Comparison of ENCODE assay signal across 16 cellular contexts in genomic region chr1:92478393-92478792, GRCh38. TPM values are rescaled to one million over a fixed set of nuclear protein-coding genes. Genes with fewer than 3 reads are reported as not detected.
DNase-seq lines count a peak whose midpoint lies in the region; FAIRE-seq lines count a peak whose summit lies in the region.
"Had no signal": no experiment of that assay in that cellular context is flagged by ENCODE, and none has a peak within 500 bp of the region (broad histone marks: within the 10 kb centered on the region; RNA-seq: fewer than 3 reads in every experiment).

No MANE protein-coding gene starts in this region.

- H3K36me3 Mint-ChIP-seq in CD4-positive, alpha-beta memory T cell: peaks cover 9 to 64% of the 10 kb centered on the region in 2 donors
- H3K36me3 Mint-ChIP-seq in activated CD4-positive, alpha-beta memory T cell treated with anti-CD3 and anti-CD28 coated beads, Interleukin-2, amount 10 ng/mL, durations not matched to agents 7 days and 5 days (ENCODE audit: low read depth): peaks cover 96% of the 10 kb centered on the region
- H3K36me3 Mint-ChIP-seq in immature natural killer cell: peaks cover 23 to 58% (median 30%) of the 10 kb centered on the region in 3 donors

- no peak overlapping the region for H3K4me3 ChIP-seq in CD4-positive, alpha-beta memory T cell (ENCODE audit: low read length in 2 of 2)
- no peak overlapping the region for H3K4me3 ChIP-seq in small intestine (ENCODE audit: low read depth in 1 of 2, low read length in 2 of 2)
- H3K4me3 ChIP-seq: smooth muscle cell, suprapubic skin had no signal

- H3K27me3 ChIP-seq in CD4-positive, alpha-beta memory T cell (ENCODE audit: insufficient read depth, low read length): no peaks in the 10 kb centered on the region
- H3K27me3 ChIP-seq in small intestine (ENCODE audit: control insufficient read depth in 2 of 2, insufficient read depth in 2 of 2, low read length in 2 of 2): peaks cover 8 to 12% of the 10 kb centered on the region in 2 donors

- H3K9me3 ChIP-seq in CD4-positive, alpha-beta memory T cell (ENCODE audit: control insufficient read depth in 1 of 2, low read length in 2 of 2): no peaks in the 10 kb centered on the region
- no peaks in the 10 kb centered on the region for H3K9me3 ChIP-seq in small intestine (ENCODE audit: control insufficient read depth, low read depth)
- H3K9me3 ChIP-seq: suprapubic skin had no signal

- CTCF ChIA-PET in CD4-positive, alpha-beta memory T cell (lab: Charles Lee; ENCODE audit: partially characterized antibody): interaction anchor here (0.8 to 2.8 kb wide), 3 partner anchors 7 to 169 kb away, joined by 3 to 10 read pairs (median 3); no protein-coding TSS in a partner anchor
- CTCF ChIA-PET in activated CD4-positive, alpha-beta memory T cell treated with anti-CD3 and anti-CD28 coated beads, Interleukin-2, amount 10 ng/mL, durations not matched to agents 7 days and 5 days (lab: Charles Lee): interaction anchor here (0.6 to 2.0 kb wide), 6 partner anchors 11 to 168 kb away, joined by 3 to 8 read pairs (median 4); no protein-coding TSS in a partner anchor

- no peak overlapping the region for H3K27ac ChIP-seq in CD4-positive, alpha-beta memory T cell (ENCODE audit: low read depth, low read length)
- H3K27ac ChIP-seq in small intestine (ENCODE audit: low read depth in 1 of 2, low read length in 1 of 2): no peak overlapping the region
- H3K27ac ChIP-seq: parathyroid adenoma, suprapubic skin had no signal

- peak overlapping the region in 6 of 7 donors; percentile 70 to 89 (median 78) for H3K27ac Mint-ChIP-seq in CD4-positive, alpha-beta memory T cell
- H3K27ac Mint-ChIP-seq in activated CD4-positive, alpha-beta memory T cell treated with anti-CD3 and anti-CD28 coated beads, Interleukin-2, amount 10 ng/mL, durations not matched to agents 7 days and 5 days: peak overlapping the region; percentile 87
- H3K27ac Mint-ChIP-seq in immature natural killer cell: peak overlapping the region; percentile 76 to 92 (median 83)

- POLR2A ChIA-PET in CD4-positive, alpha-beta memory T cell (lab: Charles Lee; ENCODE audit: partially characterized antibody): interaction anchor here (6.2 kb wide), 1 partner anchor 6 kb away, joined by 91 read pairs; the partner anchor contains the start of gene GFI1
- POLR2A ChIA-PET in activated CD4-positive, alpha-beta memory T cell treated with anti-CD3 and anti-CD28 coated beads, Interleukin-2, amount 10 ng/mL, durations not matched to agents 7 days and 5 days (lab: Charles Lee): interaction anchor here (0.6 to 7.6 kb wide), 10 partner anchors 7 to 179 kb away, joined by 3 to 170 read pairs (median 5); partner anchors contain the start of genes GFI1, GLMN and RPAP2

- FAIRE-seq in GM19239 (lab: Jason Lieb, UNC) (peak; percentile 42), small intestine (lab: Jason Lieb, UNC) (no peak)
- FAIRE-seq: endothelial cell of umbilical vein, kidney had no signal

- intact Hi-C loops in CD4-positive, alpha-beta memory T cell (cut with micrococcal nuclease): no loop called here

- peak overlapping the region in 3 of 8 donors; percentile 13 to 84 (median 43) for H3K4me3 Mint-ChIP-seq in CD4-positive, alpha-beta memory T cell
- peak overlapping the region; percentile 70 for H3K4me3 Mint-ChIP-seq in activated CD4-positive, alpha-beta memory T cell treated with anti-CD3 and anti-CD28 coated beads, Interleukin-2, amount 10 ng/mL, durations not matched to agents 7 days and 5 days
- H3K4me3 Mint-ChIP-seq in immature natural killer cell: peak overlapping the region; percentile 63 to 76 (median 74)

- H3K36me3 ChIP-seq in CD4-positive, alpha-beta memory T cell (ENCODE audit: insufficient read depth, low read length): no peaks in the 10 kb centered on the region
- H3K36me3 ChIP-seq in small intestine (ENCODE audit: control insufficient read depth in 2 of 2, insufficient read depth in 2 of 2, low read length in 2 of 2): no peaks in the 10 kb centered on the region
- H3K36me3 ChIP-seq: suprapubic skin had no signal

- H3K4me1 ChIP-seq in CD4-positive, alpha-beta memory T cell (ENCODE audit: insufficient read depth, low read length): peaks cover 82% of the 10 kb centered on the region
- H3K4me1 ChIP-seq in small intestine (ENCODE audit: control insufficient read depth in 2 of 2, insufficient read depth in 1 of 2, low read depth in 1 of 2, low read length in 1 of 2): no peaks in the 10 kb centered on the region
- H3K4me1 ChIP-seq: parathyroid adenoma had no signal

- peaks cover 0 to 2% (median 0%) of the 10 kb centered on the region in 8 donors for H3K9me3 Mint-ChIP-seq in CD4-positive, alpha-beta memory T cell
- H3K9me3 Mint-ChIP-seq in activated CD4-positive, alpha-beta memory T cell treated with anti-CD3 and anti-CD28 coated beads, Interleukin-2, amount 10 ng/mL, durations not matched to agents 7 days and 5 days: no peaks in the 10 kb centered on the region
- no peaks in the 10 kb centered on the region for H3K9me3 Mint-ChIP-seq in immature natural killer cell

- peaks cover 38 to 85% (median 63%) of the 10 kb centered on the region in 4 donors for H3K4me1 Mint-ChIP-seq in CD4-positive, alpha-beta memory T cell
- H3K4me1 Mint-ChIP-seq in activated CD4-positive, alpha-beta memory T cell treated with anti-CD3 and anti-CD28 coated beads, Interleukin-2, amount 10 ng/mL, durations not matched to agents 7 days and 5 days: peaks cover 87% of the 10 kb centered on the region
- H3K4me1 Mint-ChIP-seq in immature natural killer cell: peaks cover 67 to 85% of the 10 kb centered on the region in 2 donors

- peak in 1 of 5 donors; percentile 36 for DNase-seq in CD4-positive, alpha-beta memory T cell
- no peak for DNase-seq in GM19239 (ENCODE audit: insufficient read length, low spot score)
- DNase-seq in activated CD4-positive, alpha-beta memory T cell treated with anti-CD3 and anti-CD28 coated beads, Interleukin-2, amount 10 ng/mL, durations not matched to agents 7 days and 5 days: no peak
- no peak for DNase-seq in immature natural killer cell
- DNase-seq in islet precursor cell: no peak
- DNase-seq in small intestine: no peak
- no peak for DNase-seq in NCI-H1417 (lab: John Stamatoyannopoulos, UW)
- DNase-seq: DMS79 treated with DMSO at 0.1 percent for 48 hours, Karpas-422, kidney, midbrain had no signal

- H3K27me3 Mint-ChIP-seq in CD4-positive, alpha-beta memory T cell: no peaks in the 10 kb centered on the region
- H3K27me3 Mint-ChIP-seq in activated CD4-positive, alpha-beta memory T cell treated with anti-CD3 and anti-CD28 coated beads, Interleukin-2, amount 10 ng/mL, durations not matched to agents 7 days and 5 days: no peaks in the 10 kb centered on the region
- peaks cover 10 to 18% (median 12%) of the 10 kb centered on the region in 3 donors for H3K27me3 Mint-ChIP-seq in immature natural killer cell (ENCODE audit: low read depth in 3 of 3)

- WGBS in small intestine, 3 donors: 52 to 82% (median 76%) methylated on average over 2 to 3 of the region's 3 CpGs

RNA-seq across cellular contexts. Expression of gene GFI1, which starts 8.3 kb away (rescaled TPM):
- total RNA-seq in CD4-positive, alpha-beta memory T cell: 10 to 100 TPM; 30.6 to 33.2 TPM
- 10 to 100 TPM in 1 of 2 donors, 1 to 10 TPM in 1; 7.8 to 12.1 TPM for polyA plus RNA-seq in CD4-positive, alpha-beta memory T cell
- 10 to 100 TPM; 76.9 to 80.8 TPM for total RNA-seq in activated CD4-positive, alpha-beta memory T cell treated with anti-CD3 and anti-CD28 coated beads, Interleukin-2, amount 10 ng/mL, durations not matched to agents 7 days and 5 days
- polyA plus RNA-seq in immature natural killer cell: 10 to 100 TPM; 17.8 to 47.4 (median 27.2) TPM
- 1 to 10 TPM; 2.5 to 3.0 (median 2.7) TPM for polyA plus RNA-seq in small intestine
- total RNA-seq: cerebellum had no signal
- polyA plus RNA-seq: smooth muscle cell had no signal
